ENCODE assay signal across 8 cellular contexts in genomic region chr1:25906644-25907300, GRCh38. TPM values are rescaled to one million over a fixed set of nuclear protein-coding genes. Genes with fewer than 3 reads are reported as not detected.
DNase-seq lines count a peak whose midpoint lies in the region; ATAC-seq and TF ChIP-seq lines count a peak whose summit lies in the region.

No MANE protein-coding gene starts in this region.

- ATAC-seq in IMR-90 (ENCODE audit: low read depth) (no peak; the same call in 1 of the 2 replicates), HG02973 (IDR thresholded peaks at IDR 0.05; ENCODE audit: unreplicated experiment) (no peak), GM21360 (IDR thresholded peaks at IDR 0.05; ENCODE audit: unreplicated experiment) (no peak)

- no peak overlapping the region for H2BK5ac ChIP-seq in IMR-90 (ENCODE audit: low read depth, low read length, poor library complexity, severe bottlenecking)

- H3K14ac ChIP-seq in IMR-90 (replicated peaks; ENCODE audit: low read depth, low read length), result peak overlapping the region; percentile 84

- peak overlapping the region; percentile 56; the same call in 1 of the 2 replicates for H4K5ac ChIP-seq in IMR-90 (ENCODE audit: low read depth, low read length)

- H3K4me1 ChIP-seq in IMR-90 (ENCODE audit: control insufficient read depth, insufficient read depth, low read length) (peaks cover 6% of the 10 kb centered on the region), mononuclear cell (ENCODE audit: insufficient read depth, low read length) (peaks cover 20% of the 10 kb centered on the region)

- H3K9me1 ChIP-seq in IMR-90 (ENCODE audit: insufficient read depth, low read length), result peaks cover 12% of the 10 kb centered on the region

- WGBS in IMR-90 (ENCODE audit: extremely low coverage in 2 of 2, insufficient read length in 1 of 2), 2 experiments, result 95% methylated on average over 3 of the region's 34 CpGs; no CpG with 5 or more reads in 1 of the 2 experiments

- DNase-seq in AG10803 (ENCODE audit: low read depth) (no peak), IMR-90 (no peak), T-helper 2 cell (peak; percentile 17 to 31 (median 19)), dorsolateral prefrontal cortex (peak in 5 of 10 donors; percentile 45 to 55 (median 48))

- H3K27ac ChIP-seq in IMR-90 (ENCODE audit: insufficient read depth, low read length) (no peak overlapping the region; the same call in 1 of the 2 replicates), dorsolateral prefrontal cortex (peak overlapping the region; percentile 52 to 99 (median 94)), temporal lobe (ENCODE audit: low read depth, low read length) (peak overlapping the region; percentile 89)

- intact Hi-C loops in IMR-90 (cut with micrococcal nuclease) (no loop called here), dorsolateral prefrontal cortex (cut with DNase I) (no loop called here)

- H3K4me3 ChIP-seq in AG10803 (ENCODE audit: low read length) (peak overlapping the region; percentile 63), IMR-90 (ENCODE audit: insufficient read depth, low read depth, low read length) (peak overlapping the region; percentile 50), dorsolateral prefrontal cortex (peak overlapping the region; percentile 62 to 99 (median 93)), mononuclear cell (ENCODE audit: low read length) (peak overlapping the region; percentile 56)

- peaks cover 6 to 14% of the 10 kb centered on the region in 2 experiments; a peak in 3 of 4 replicates for H3K79me1 ChIP-seq in IMR-90 (ENCODE audit: low read depth in 1 of 2, low read length in 2 of 2)

- in situ Hi-C loops in IMR-90 (cut with MboI; ENCODE audit: low sequenced_read_pairs), result no loop called here

- H2AFZ ChIP-seq in IMR-90 (replicated peaks; ENCODE audit: low read length, poor library complexity), result peak overlapping the region; percentile 98

- peak overlapping the region; percentile 92 for H2AK9ac ChIP-seq in IMR-90 (replicated peaks; ENCODE audit: low read depth, low read length, poor library complexity)

- no peaks in the 10 kb centered on the region for H3K27me3 ChIP-seq in IMR-90 (ENCODE audit: control insufficient read depth, insufficient read depth, low read length)
- H3K27me3 ChIP-seq in dorsolateral prefrontal cortex, result no peaks in the 10 kb centered on the region
- H3K27me3 ChIP-seq in mononuclear cell (ENCODE audit: insufficient read depth, low read length), result no peaks in the 10 kb centered on the region

- peaks cover 4% of the 10 kb centered on the region for H3K36me3 ChIP-seq in IMR-90 (ENCODE audit: control insufficient read depth, insufficient read depth, low read length)

- no peak for TF ChIP-seq RAD21 in IMR-90 (IDR thresholded peaks at IDR 0.05; ENCODE audit: low read length)

- H3K56ac ChIP-seq in IMR-90 (ENCODE audit: extremely low read depth, insufficient read depth, low read length), result no peak overlapping the region

- peak overlapping the region; percentile 88 for H3K4ac ChIP-seq in IMR-90 (ENCODE audit: low read depth, low read length)

- peak overlapping the region; percentile 82 for H2BK120ac ChIP-seq in IMR-90 (ENCODE audit: low read depth, low read length)

- TF ChIP-seq POLR2A in IMR-90 (IDR thresholded peaks at IDR 0.05; ENCODE audit: low read depth, low read length), result no peak

- H2BK15ac ChIP-seq in IMR-90 (ENCODE audit: low read depth, low read length), result peak overlapping the region; percentile 6; the same call in 1 of the 3 replicates

- H3K4me2 ChIP-seq in IMR-90 (ENCODE audit: low read depth, low read length), result peak overlapping the region; percentile 76

- H3K9ac ChIP-seq in IMR-90 (ENCODE audit: low read depth, low read length), result no peak overlapping the region

- no peak overlapping the region; the same call in 1 of the 2 replicates for H3K18ac ChIP-seq in IMR-90 (ENCODE audit: low read depth, low read length)

- peak overlapping the region; percentile 77 for H2AK5ac ChIP-seq in IMR-90 (ENCODE audit: low read depth, low read length)

- no peak overlapping the region; the same call in 1 of the 2 replicates for H3K23ac ChIP-seq in IMR-90 (ENCODE audit: low read depth, low read length)

- CTCF ChIA-PET in IMR-90 (lab: Yijun Ruan, JAX), result no interaction called here

- H4K91ac ChIP-seq in IMR-90 (ENCODE audit: insufficient read depth, low read depth, low read length), result peak overlapping the region; percentile 66

- dilution Hi-C loops in IMR-90 (cut with HindIII; ENCODE audit: low sequenced_read_pairs, unreplicated experiment), result no loop called here

- peak overlapping the region; percentile 62 to 95; a peak in 2 of 4 replicates for H4K8ac ChIP-seq in IMR-90 (ENCODE audit: low read depth in 2 of 2, low read length in 2 of 2)

- H3K9me3 ChIP-seq in IMR-90 (ENCODE audit: control insufficient read depth, insufficient read depth, low read length) (no peaks in the 10 kb centered on the region), mononuclear cell (ENCODE audit: low read depth, low read length) (no peaks in the 10 kb centered on the region)

- peak overlapping the region; percentile 62; the same call in 1 of the 2 replicates for H2BK20ac ChIP-seq in IMR-90 (ENCODE audit: low read depth, low read length)

- TF ChIP-seq CTCF in AG10803 (conservative IDR thresholded peaks at IDR 0.05; ENCODE audit: low read length) (no peak), IMR-90 (conservative IDR thresholded peaks at IDR 0.05; ENCODE audit: low read depth, low read length) (no peak), dorsolateral prefrontal cortex (IDR thresholded peaks at IDR 0.05 in 54 of 56, conservative IDR thresholded peaks at IDR 0.05 in 2 of 56; ENCODE audit: low read depth in 1 of 56, partially characterized antibody in 56 of 56) (peak in 2 of 56 donors; percentile 0 to 11)

- POLR2A ChIA-PET in IMR-90 (lab: Charles Lee; ENCODE audit: unreplicated experiment), result no interaction called here

- BruUV-seq in IMR-90 (replicated peaks; lab: Mats Ljungman, UMichigan), result no TSS peak

- peaks cover 10% of the 10 kb centered on the region; the same call in 1 of the 2 replicates for H4K20me1 ChIP-seq in IMR-90 (ENCODE audit: insufficient read depth, low read length)

TF ChIP-seq in IMR-90, 13 proteins besides CTCF, POLR2A, EP300 and RAD21:
- no peak for TF ChIP-seq RCOR1 (IDR thresholded peaks at IDR 0.05; ENCODE audit: insufficient replicate concordance, low read length)
- TF ChIP-seq USF2 (IDR thresholded peaks at IDR 0.05; ENCODE audit: low read depth, low read length), result no peak
- TF ChIP-seq RFX5 (IDR thresholded peaks at IDR 0.05; ENCODE audit: low read depth, low read length), result no peak
- no peak for TF ChIP-seq MAZ (IDR thresholded peaks at IDR 0.05; ENCODE audit: borderline replicate concordance, low read depth, low read length)
- no peak for TF ChIP-seq MAFK (IDR thresholded peaks at IDR 0.05; ENCODE audit: low read depth, low read length)
- no peak for TF ChIP-seq FOS (IDR thresholded peaks at IDR 0.05; ENCODE audit: low read depth, low read length)
TF ChIP-seq in IMR-90: peak in this region for 0.

RNA-seq across cellular contexts. Expression of gene STMN1, which starts 0.6 kb away (rescaled TPM):
- total RNA-seq in IMR-90 (2012; rRNA removed), result 93.0 and 194 TPM in 2 replicates
- 179 and 273 TPM in 2 replicates for polyA plus RNA-seq in IMR-90 (2012; rRNA removed)
- 28.5 and 67.8 TPM in 2 replicates for polyA plus RNA-seq in IMR-90 (2012; cell fraction: cytosol; rRNA removed)
- 11.0 and 55.5 TPM in 2 replicates for polyA plus RNA-seq in IMR-90 (2012; cell fraction: nucleus; rRNA removed; ENCODE audit: low replicate concordance)
- total RNA-seq in dorsolateral prefrontal cortex, result 1,000 to 10,000 TPM in 1 of 120 experiments, 100 to 1,000 TPM in 119; 153 to 1,009 (median 725) TPM
- total RNA-seq in mononuclear cell, result 6.4 TPM
- 699 TPM for total RNA-seq in temporal lobe

RNA-seq across cellular contexts. Expression of gene PAQR7, which starts 31.3 kb away (rescaled TPM):
- total RNA-seq in IMR-90 (2012; rRNA removed) (8.3 and 9.0 TPM in 2 replicates), dorsolateral prefrontal cortex (10 to 100 TPM in 41 of 120 experiments, 1 to 10 TPM in 79; 5.7 to 12.6 (median 9.3) TPM), mononuclear cell (3.5 TPM), temporal lobe (4.7 TPM)
- 12.0 and 12.9 TPM in 2 replicates for polyA plus RNA-seq in IMR-90 (2012; rRNA removed)
- 7.6 and 16.9 TPM in 2 replicates for polyA plus RNA-seq in IMR-90 (2012; cell fraction: cytosol; rRNA removed)
- 33.3 and 47.8 TPM in 2 replicates for polyA plus RNA-seq in IMR-90 (2012; cell fraction: nucleus; rRNA removed; ENCODE audit: low replicate concordance)

RNA-seq across cellular contexts. Expression of gene AUNIP, which starts 47.5 kb away (rescaled TPM):
- total RNA-seq in IMR-90 (2012; rRNA removed) (3.9 and 5.0 TPM in 2 replicates), dorsolateral prefrontal cortex (1 to 10 TPM in 112 of 120 experiments, under 1 TPM in 8; 0.35 to 4.7 (median 2.0) TPM), mononuclear cell (0.94 TPM), temporal lobe (0.98 TPM)
- polyA plus RNA-seq in IMR-90 (2012; rRNA removed), result 2.2 and 2.4 TPM in 2 replicates
- 0.52 and 0.65 TPM in 2 replicates for polyA plus RNA-seq in IMR-90 (2012; cell fraction: cytosol; rRNA removed)
- 0.39 and 0.96 TPM in 2 replicates for polyA plus RNA-seq in IMR-90 (2012; cell fraction: nucleus; rRNA removed; ENCODE audit: low replicate concordance)

Comparison
In these comparisons a context has a peak if more than half of its experiments do, and no peak if none do; other contexts are left out.
1. DNase-seq: peak in T-helper 2 cell (5 of 5); none in AG10803 (single experiment) and IMR-90 (single experiment).
2. RNA of gene STMN1, which starts 0.6 kb away (total RNA-seq): 153 to 1,009 TPM in dorsolateral prefrontal cortex, 699 TPM in temporal lobe (single experiment) and 93.0 to 194 TPM in IMR-90; 6.4 TPM in mononuclear cell (single experiment); every median in the first group is over 10 times any median in the second.
3. Peak in every context shown above with its lines, with median percentiles within 50 percentile points of each other: H3K4me3 ChIP-seq.